In genomic region chr1:243287128-243287470, GRCh38 we compare ENCODE assay signal across 11 cellular contexts. TPM values are rescaled to one million over a fixed set of nuclear protein-coding genes. Genes with fewer than 3 reads are reported as not detected.
A peak's percentile ranks its signal among the peaks of the same experiment; 100 is the strongest.
DNase-seq lines count a peak whose midpoint lies in the region; ATAC-seq, FAIRE-seq and TF ChIP-seq lines count a peak whose summit lies in the region.
"Had no signal": no experiment of that assay in that cellular context is flagged by ENCODE, and none has a peak within 500 bp of the region (broad histone marks: within the 10 kb centered on the region; RNA-seq: fewer than 3 reads in every experiment).

No MANE protein-coding gene starts in this region.

- BruUV-seq in HepG2 (replicated peaks; lab: Mats Ljungman, UMichigan), result no TSS peak

- intact Hi-C loops in HepG2 (cut with micrococcal nuclease; ENCODE audit: unreplicated experiment) (no loop called here), ascending aorta (cut with DNase I) (no loop called here)

- H2BK5ac ChIP-seq in mesendoderm (ENCODE audit: low read length), result no peak overlapping the region

- H3K56ac ChIP-seq in mesendoderm (ENCODE audit: low read length), result no peak overlapping the region

- FAIRE-seq in HepG2 (lab: Jason Lieb, UNC), result no peak

- H3K4me3 ChIP-seq in liver (ENCODE audit: low read depth in 1 of 3, low read length in 3 of 3) (no peak overlapping the region), HepG2 (replicated peaks in 1 of 3; ENCODE audit: insufficient read depth in 1 of 3, low read depth in 2 of 3, low read length in 3 of 3) (no peak overlapping the region), ascending aorta (no peak overlapping the region), upper lobe of left lung (no peak overlapping the region), mesendoderm (ENCODE audit: low read length) (no peak overlapping the region)

- no peak overlapping the region for H2BK15ac ChIP-seq in mesendoderm (replicated peaks; ENCODE audit: low read depth)

- WGBS in liver, result 71% methylated on average over 2 of the region's 2 CpGs
- 61% methylated on average over 2 of the region's 2 CpGs for WGBS in HepG2 (ENCODE audit: low lambda C conversion rate)
- WGBS in upper lobe of left lung, 2 donors, result 49 to 52% methylated on average over 2 of the region's 2 CpGs
- no CpG with 5 or more reads among the region's 2 CpGs for WGBS in mesendoderm (ENCODE audit: extremely low coverage, insufficient coverage, low lambda C conversion rate)

- no peaks in the 10 kb centered on the region for H3K4me1 ChIP-seq in liver (ENCODE audit: control insufficient read depth in 4 of 4, insufficient read depth in 4 of 4, low read length in 3 of 4)
- no peaks in the 10 kb centered on the region for H3K4me1 ChIP-seq in HepG2 (ENCODE audit: insufficient read depth, low read length)
- peaks cover 4 to 8% of the 10 kb centered on the region in 2 donors for H3K4me1 ChIP-seq in ascending aorta
- peaks cover 15 to 35% (median 28%) of the 10 kb centered on the region in 4 donors for H3K4me1 ChIP-seq in upper lobe of left lung
- no peaks in the 10 kb centered on the region for H3K4me1 ChIP-seq in mesendoderm (ENCODE audit: control insufficient read depth, low read depth, low read length)

- TF ChIP-seq CTCF in liver (IDR thresholded peaks at IDR 0.05; ENCODE audit: low read depth, low read length, missing input control), result no peak
- no peak for TF ChIP-seq CTCF in HepG2 (CRISPR knock-in tag; IDR thresholded peaks at IDR 0.05)
- no peak for TF ChIP-seq CTCF in ascending aorta (IDR thresholded peaks at IDR 0.05)
- no peak for TF ChIP-seq CTCF in upper lobe of left lung (IDR thresholded peaks at IDR 0.05)

- CTCF ChIA-PET in HepG2 (lab: Yijun Ruan, JAX; ENCODE audit: low intra/inter-chr PET ratio, low total read pairs), result no interaction called here

- H3K27ac Mint-ChIP-seq in memory B cell, result peak overlapping the region; percentile 88
- H3K27ac Mint-ChIP-seq: type B pancreatic cell had no signal

- H2AFZ ChIP-seq in HepG2 (ENCODE audit: low read length), result no peak overlapping the region

- TF ChIP-seq RAD21 in liver (IDR thresholded peaks at IDR 0.05) (no peak), HepG2 (CRISPR knock-in tag; IDR thresholded peaks at IDR 0.05) (no peak)

- H3K79me2 ChIP-seq in HepG2 (ENCODE audit: insufficient read depth, low read length) (no peaks in the 10 kb centered on the region), mesendoderm (ENCODE audit: control insufficient read depth, insufficient read depth, low read length) (no peaks in the 10 kb centered on the region)

- H3K27me3 ChIP-seq in liver (ENCODE audit: control insufficient read depth in 4 of 4, insufficient read depth in 4 of 4, low read length in 3 of 4) (no peaks in the 10 kb centered on the region), HepG2 (ENCODE audit: control insufficient read depth in 1 of 2, insufficient read depth in 2 of 2, low read length in 2 of 2) (no peaks in the 10 kb centered on the region), ascending aorta (no peaks in the 10 kb centered on the region), upper lobe of left lung (no peaks in the 10 kb centered on the region), mesendoderm (ENCODE audit: insufficient read depth, low read length, poor library complexity) (no peaks in the 10 kb centered on the region)

- TF ChIP-seq POLR2A in HepG2 (IDR thresholded peaks at IDR 0.05; ENCODE audit: insufficient read depth in 1 of 2, low read depth in 2 of 2, low read length in 2 of 2) (no peak), upper lobe of left lung (IDR thresholded peaks at IDR 0.05) (no peak)

- in situ Hi-C loops in HepG2 (cut with HindIII; ENCODE audit: extremely low pct_ligation_motif_present, low pct_unique_long_range_greater_than_20kb), result no loop called here

- no peak overlapping the region for H4K5ac ChIP-seq in mesendoderm (ENCODE audit: low read length)

- ATAC-seq in HepG2, result no peak
- ATAC-seq in memory B cell (ENCODE audit: low read depth), result no peak
- ATAC-seq in upper lobe of left lung (ENCODE audit: low FRiP score in 2 of 2), result peak in 1 of 2 donors; percentile 39

- DNase-seq in HepG2 (ENCODE audit: low spot score) (no peak), ascending aorta (ENCODE audit: low spot score in 2 of 2) (no peak), memory B cell (ENCODE audit: low spot score in 2 of 2) (no peak), upper lobe of left lung (no peak), NCI-H2081 (lab: John Stamatoyannopoulos, UW) (no peak), mesendoderm (no peak)
- no peak for DNase-seq in stimulated activated naive CD4-positive, alpha-beta T cell (lab: John Stamatoyannopoulos, UW)
- DNase-seq: NCI-H526 treated with DMSO at 0.1 percent for 48 hours, posterior cingulate gyrus had no signal

- peaks cover 7% of the 10 kb centered on the region for H3K9me3 Mint-ChIP-seq in memory B cell

- H3K9me3 ChIP-seq in liver (ENCODE audit: control insufficient read depth in 4 of 4, low read length in 3 of 4), result no peaks in the 10 kb centered on the region
- H3K9me3 ChIP-seq in HepG2 (ENCODE audit: low read length), result no peaks in the 10 kb centered on the region
- H3K9me3 ChIP-seq in ascending aorta, result no peaks in the 10 kb centered on the region
- no peaks in the 10 kb centered on the region for H3K9me3 ChIP-seq in upper lobe of left lung

- H3K9ac ChIP-seq in liver (ENCODE audit: low read depth in 1 of 2, low read length in 2 of 2) (no peak overlapping the region), HepG2 (ENCODE audit: insufficient read depth, low read depth, low read length) (no peak overlapping the region), mesendoderm (ENCODE audit: low read length) (no peak overlapping the region)

- H3K79me1 ChIP-seq in mesendoderm (ENCODE audit: low read length), result no peaks in the 10 kb centered on the region

- no peak overlapping the region for H3K23ac ChIP-seq in mesendoderm (ENCODE audit: low read length)

- H2AK5ac ChIP-seq in mesendoderm (ENCODE audit: low read length), result no peak overlapping the region

- H4K8ac ChIP-seq in mesendoderm (ENCODE audit: low read depth, low read length), result no peak overlapping the region

- no peak overlapping the region for H3K4me3 Mint-ChIP-seq in memory B cell
- H3K4me3 Mint-ChIP-seq: type B pancreatic cell had no signal

- no peaks in the 10 kb centered on the region for H3K27me3 Mint-ChIP-seq in memory B cell
- H3K27me3 Mint-ChIP-seq: type B pancreatic cell had no signal

- no peak overlapping the region for H3K4me2 ChIP-seq in HepG2 (ENCODE audit: low read depth, low read length)
- no peak overlapping the region for H3K4me2 ChIP-seq in mesendoderm (ENCODE audit: low read length)

- peaks cover 0 to 12% (median 6%) of the 10 kb centered on the region in 4 donors for H3K36me3 ChIP-seq in liver (ENCODE audit: control insufficient read depth in 4 of 4, insufficient read depth in 3 of 4, low read depth in 1 of 4, low read length in 3 of 4)
- H3K36me3 ChIP-seq in HepG2 (replicated peaks in 1 of 2; ENCODE audit: control insufficient read depth in 1 of 2, insufficient read depth in 2 of 2, low read length in 2 of 2), result no peaks in the 10 kb centered on the region; a peak in 1 of 5 replicates
- peaks cover 0 to 30% of the 10 kb centered on the region in 2 donors for H3K36me3 ChIP-seq in ascending aorta
- H3K36me3 ChIP-seq in upper lobe of left lung, result peaks cover 0 to 31% (median 6%) of the 10 kb centered on the region in 4 donors
- H3K36me3 ChIP-seq in mesendoderm (ENCODE audit: control insufficient read depth, insufficient read depth, low read length), result no peaks in the 10 kb centered on the region

- H3K4ac ChIP-seq in mesendoderm (ENCODE audit: low read depth, low read length), result no peak overlapping the region

- H3K36me3 Mint-ChIP-seq in memory B cell, result peaks cover 29% of the 10 kb centered on the region

- no peak for TF ChIP-seq EP300 in HepG2 (IDR thresholded peaks at IDR 0.05; ENCODE audit: low read depth in 2 of 2, low read length in 2 of 2)
- no peak for TF ChIP-seq EP300 in HepG2 (CRISPR knock-in tag; IDR thresholded peaks at IDR 0.05; ENCODE audit: borderline replicate concordance)
- no peak for TF ChIP-seq EP300 in upper lobe of left lung (IDR thresholded peaks at IDR 0.05)

- POLR2A ChIA-PET in HepG2 (lab: Yijun Ruan, JAX), result no interaction called here

- H4K20me1 ChIP-seq in HepG2 (ENCODE audit: insufficient read depth, low read length), result no peaks in the 10 kb centered on the region

- no peak overlapping the region for H3K18ac ChIP-seq in mesendoderm (ENCODE audit: low read length)

- peaks cover 13% of the 10 kb centered on the region for H3K4me1 Mint-ChIP-seq in memory B cell

- peak overlapping the region; percentile 52 to 53 for H3K27ac ChIP-seq in liver (ENCODE audit: low read depth in 1 of 2, low read length in 2 of 2)
- H3K27ac ChIP-seq in HepG2 (ENCODE audit: extremely low read length, insufficient read depth, low read length), result no peak overlapping the region
- peak overlapping the region; percentile 46 to 68 for H3K27ac ChIP-seq in ascending aorta
- H3K27ac ChIP-seq in upper lobe of left lung, result peak overlapping the region; percentile 62 to 74 (median 66)
- H3K27ac ChIP-seq in mesendoderm (ENCODE audit: low read depth, low read length), result no peak overlapping the region

- no peak overlapping the region for H2BK120ac ChIP-seq in mesendoderm (ENCODE audit: low read depth, low read length)

RNA-seq across cellular contexts. Expression of gene SDCCAG8, which starts 31.3 kb away (rescaled TPM):
- total RNA-seq in liver (10 to 100 TPM; 13.0 to 22.0 TPM), HepG2 (2016; rRNA removed; fragmentation: Illumina TruSeq; extraction: Trizol) (9.5 and 10.1 TPM in 2 replicates), ascending aorta (97.1 TPM), upper lobe of left lung (100 to 1,000 TPM in 2 of 6 donors, 10 to 100 TPM in 4; 52.5 to 295 (median 95.2) TPM)
- polyA plus RNA-seq in liver (10 to 100 TPM in 1 of 2 donors, 1 to 10 TPM in 1; 8.5 to 25.8 TPM), HepG2 (2011; rRNA removed) (11.4 and 13.4 TPM in 2 replicates)
- 22.4 and 23.3 TPM in 2 replicates for total RNA-seq in HepG2 (2016; cell fraction: cytosol; rRNA removed; fragmentation: Illumina TruSeq; extraction: Trizol; ENCODE audit: low read depth)
- total RNA-seq in HepG2 (2016; cell fraction: insoluble cytoplasmic fraction; rRNA removed; fragmentation: Illumina TruSeq; extraction: Trizol), result 9.6 and 10.2 TPM in 2 replicates
- total RNA-seq in HepG2 (2016; cell fraction: membrane; rRNA removed; fragmentation: Illumina TruSeq; extraction: Trizol), result 9.4 and 13.3 TPM in 2 replicates
- 14.5 and 14.9 TPM in 2 replicates for total RNA-seq in HepG2 (2016; cell fraction: nucleus; rRNA removed; fragmentation: Illumina TruSeq; extraction: Trizol)
- polyA plus RNA-seq in HepG2 (2011; cell fraction: cytosol; rRNA removed), result 5.1 and 5.9 TPM in 2 replicates
- 10.1 and 12.4 TPM in 2 replicates for polyA plus RNA-seq in HepG2 (2011; cell fraction: nucleus; rRNA removed)
- polyA plus RNA-seq in HepG2 (2012), result 9.1 and 9.7 TPM in 2 replicates
- 1.4 and 2.3 TPM in 2 replicates for polyA plus RNA-seq in HepG2 (2016; cell fraction: cytosol; fragmentation: Illumina TruSeq; extraction: Trizol; ENCODE audit: low read depth)
- 9.1 and 12.0 TPM in 2 replicates for polyA plus RNA-seq in HepG2 (2016; cell fraction: insoluble cytoplasmic fraction; fragmentation: Illumina TruSeq; extraction: Trizol; ENCODE audit: low read depth)
- polyA plus RNA-seq in HepG2 (2016; cell fraction: membrane; fragmentation: Illumina TruSeq; extraction: Trizol; ENCODE audit: low read depth), result 1.9 and 2.2 TPM in 2 replicates
- polyA plus RNA-seq in HepG2 (2016; cell fraction: nucleus; fragmentation: Illumina TruSeq; extraction: Trizol; ENCODE audit: insufficient read depth, low read depth), result 10.0 and 12.7 TPM in 2 replicates
- polyA minus RNA-seq in HepG2 (2011; rRNA and poly(A)+ RNA removed; ENCODE audit: low replicate concordance), result 4.4 and 8.7 TPM in 2 replicates
- 5.3 and 6.1 TPM in 2 replicates for polyA minus RNA-seq in HepG2 (2011; cell fraction: cytosol; rRNA and poly(A)+ RNA removed)
- polyA minus RNA-seq in HepG2 (2011; cell fraction: nucleus; rRNA and poly(A)+ RNA removed), result 22.0 and 40.3 TPM in 2 replicates
- polyA plus RNA-seq in mesendoderm (2013, experiment 1 of 2), result 9.5 TPM
- 8.9 TPM for polyA plus RNA-seq in mesendoderm (2013, experiment 2 of 2)

RNA-seq across cellular contexts. Expression of gene CEP170, which starts 32.0 kb away (rescaled TPM):
- total RNA-seq in liver, result 10 to 100 TPM; 20.6 to 21.5 TPM
- polyA plus RNA-seq in liver, result 1 to 10 TPM; 5.0 to 9.2 TPM
- total RNA-seq in HepG2 (2016; rRNA removed; fragmentation: Illumina TruSeq; extraction: Trizol), result 28.6 and 36.9 TPM in 2 replicates
- 4.7 and 5.9 TPM in 2 replicates for total RNA-seq in HepG2 (2016; cell fraction: cytosol; rRNA removed; fragmentation: Illumina TruSeq; extraction: Trizol; ENCODE audit: low read depth)
- 29.1 and 30.1 TPM in 2 replicates for total RNA-seq in HepG2 (2016; cell fraction: insoluble cytoplasmic fraction; rRNA removed; fragmentation: Illumina TruSeq; extraction: Trizol)
- 7.6 and 11.5 TPM in 2 replicates for total RNA-seq in HepG2 (2016; cell fraction: membrane; rRNA removed; fragmentation: Illumina TruSeq; extraction: Trizol)
- total RNA-seq in HepG2 (2016; cell fraction: nucleus; rRNA removed; fragmentation: Illumina TruSeq; extraction: Trizol), result 56.5 and 62.3 TPM in 2 replicates
- 18.5 and 23.0 TPM in 2 replicates for polyA plus RNA-seq in HepG2 (2011; rRNA removed)
- polyA plus RNA-seq in HepG2 (2011; cell fraction: cytosol; rRNA removed), result 9.8 and 12.5 TPM in 2 replicates
- 27.0 and 34.5 TPM in 2 replicates for polyA plus RNA-seq in HepG2 (2011; cell fraction: nucleus; rRNA removed)
- 11.6 and 15.1 TPM in 2 replicates for polyA plus RNA-seq in HepG2 (2012)
- polyA plus RNA-seq in HepG2 (2016; cell fraction: cytosol; fragmentation: Illumina TruSeq; extraction: Trizol; ENCODE audit: low read depth), result 1.2 TPM in 2 replicates
- polyA plus RNA-seq in HepG2 (2016; cell fraction: insoluble cytoplasmic fraction; fragmentation: Illumina TruSeq; extraction: Trizol; ENCODE audit: low read depth), result 26.8 and 28.6 TPM in 2 replicates
- polyA plus RNA-seq in HepG2 (2016; cell fraction: membrane; fragmentation: Illumina TruSeq; extraction: Trizol; ENCODE audit: low read depth), result 2.4 and 3.3 TPM in 2 replicates
- polyA plus RNA-seq in HepG2 (2016; cell fraction: nucleus; fragmentation: Illumina TruSeq; extraction: Trizol; ENCODE audit: insufficient read depth, low read depth), result 36.6 and 37.9 TPM in 2 replicates
- polyA minus RNA-seq in HepG2 (2011; rRNA and poly(A)+ RNA removed; ENCODE audit: low replicate concordance), result 42.9 and 55.3 TPM in 2 replicates
- 22.1 and 22.3 TPM in 2 replicates for polyA minus RNA-seq in HepG2 (2011; cell fraction: cytosol; rRNA and poly(A)+ RNA removed)
- 155 and 161 TPM in 2 replicates for polyA minus RNA-seq in HepG2 (2011; cell fraction: nucleus; rRNA and poly(A)+ RNA removed)
- total RNA-seq in ascending aorta, result 30.9 TPM
- total RNA-seq in upper lobe of left lung, result 100 to 1,000 TPM in 2 of 6 donors, 10 to 100 TPM in 4; 47.6 to 160 (median 88.6) TPM
- polyA plus RNA-seq in mesendoderm (2013, experiment 1 of 2), result 57.2 TPM
- polyA plus RNA-seq in mesendoderm (2013, experiment 2 of 2), result 58.5 TPM

Comparison
In these comparisons a context has a peak if more than half of its experiments do, and no peak if none do; other contexts are left out.
1. H3K27ac ChIP-seq: peak in liver (2 of 2), ascending aorta (2 of 2) and upper lobe of left lung (4 of 4); none in HepG2 (single experiment) and mesendoderm (single experiment).